In genomic region chr10:105358911-105359310, GRCh38 we compare ENCODE assay signal across 18 cellular contexts.
"Had no signal": no experiment of that assay in that cellular context is flagged by ENCODE, and none has a peak within 500 bp of the region (broad histone marks: within the 10 kb centered on the region; RNA-seq: fewer than 3 reads in every experiment).

No MANE protein-coding gene starts in this region.

- H3K27ac ChIP-seq: body of pancreas, left lung, spleen, upper lobe of left lung had no signal

- H3K4me3 ChIP-seq: body of pancreas, left lung, lung, spleen, upper lobe of left lung had no signal

- H3K27me3 ChIP-seq: body of pancreas, left lung, spleen, upper lobe of left lung had no signal

- H3K36me3 ChIP-seq: left lung, spleen, upper lobe of left lung had no signal

- DNase-seq: activated CD4-positive, alpha-beta T cell treated with anti-CD3 and anti-CD28 coated beads for 1 hour; activated gamma-delta T cell treated with Interleukin-2 at 50 U/mL for 16 hours; activated T-cell treated with anti-CD3 and anti-CD28 coated beads, Interleukin-2, amount 50 U/mL, for 1 hour; amniotic stem cell; body of pancreas; effector CD8-positive, alpha-beta T cell; hippocampal formation; left lung; naive thymus-derived CD8-positive, alpha-beta T cell; spleen; stimulated activated CD4-positive, alpha-beta T cell treated with anti-CD3 and anti-CD28 coated beads, Interleukin-4, amount 100 ng/mL, for 24 hours; stimulated activated naive CD4-positive, alpha-beta T cell treated with Interleukin-2 at 50 U/mL for 16 hours; T-helper 1 cell; T-helper 9 cell; upper lobe of left lung had no signal

- H3K4me1 ChIP-seq: body of pancreas, left lung, spleen, upper lobe of left lung had no signal

- H3K9me3 ChIP-seq: body of pancreas, upper lobe of left lung had no signal

- FAIRE-seq: frontal cortex had no signal

- ATAC-seq: activated naive CD4-positive, alpha-beta T cell treated with anti-CD3 and anti-CD28 coated beads, Interleukin-2, amount 50 U/mL, for 72 hours; left lung; naive thymus-derived CD8-positive, alpha-beta T cell had no signal
